8 cellular contexts compared by ENCODE assay signal in the genomic region with DNA sequence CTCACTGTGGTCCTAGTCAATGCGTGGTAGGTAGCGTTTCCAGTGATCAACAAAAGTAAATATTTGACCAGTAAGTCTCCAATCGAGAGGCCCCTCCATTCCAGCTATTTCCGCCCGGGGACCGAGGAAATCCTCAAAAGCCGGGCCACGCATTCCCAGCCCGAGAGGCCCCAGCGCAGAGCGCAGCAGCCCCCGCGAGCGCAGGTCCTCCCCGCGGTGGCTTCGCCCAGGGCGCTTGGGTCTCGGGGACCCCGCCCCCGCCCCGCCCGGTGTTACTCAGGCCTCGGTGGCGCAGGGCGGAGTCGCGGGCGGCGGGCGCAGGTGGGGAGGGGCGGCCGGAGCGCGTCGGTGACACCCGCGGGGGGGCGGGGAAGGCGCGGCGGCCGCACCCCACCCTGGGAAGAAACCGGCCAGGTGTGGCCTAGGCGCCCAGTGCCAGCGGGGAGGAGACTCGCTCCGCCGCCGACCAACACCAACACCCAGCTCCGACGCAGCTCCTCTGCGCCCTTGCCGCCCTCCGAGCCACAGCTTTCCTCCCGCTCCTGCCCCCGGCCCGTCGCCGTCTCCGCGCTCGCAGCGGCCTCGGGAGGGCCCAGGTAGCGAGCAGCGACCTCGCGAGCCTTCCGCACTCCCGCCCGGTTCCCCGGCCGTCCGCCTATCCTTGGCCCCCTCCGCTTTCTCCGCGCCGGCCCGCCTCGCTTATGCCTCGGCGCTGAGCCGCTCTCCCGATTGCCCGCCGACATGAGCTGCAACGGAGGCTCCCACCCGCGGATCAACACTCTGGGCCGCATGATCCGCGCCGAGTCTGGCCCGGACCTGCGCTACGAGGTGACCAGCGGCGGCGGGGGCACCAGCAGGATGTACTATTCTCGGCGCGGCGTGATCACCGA. TPM values are rescaled to one million over a fixed set of nuclear protein-coding genes. Genes with fewer than 3 reads are reported as not detected.
A peak's percentile ranks its signal among the peaks of the same experiment; 100 is the strongest.
DNase-seq lines count a peak whose midpoint lies in the region; ATAC-seq and TF ChIP-seq lines count a peak whose summit lies in the region.

A gene with protein sequence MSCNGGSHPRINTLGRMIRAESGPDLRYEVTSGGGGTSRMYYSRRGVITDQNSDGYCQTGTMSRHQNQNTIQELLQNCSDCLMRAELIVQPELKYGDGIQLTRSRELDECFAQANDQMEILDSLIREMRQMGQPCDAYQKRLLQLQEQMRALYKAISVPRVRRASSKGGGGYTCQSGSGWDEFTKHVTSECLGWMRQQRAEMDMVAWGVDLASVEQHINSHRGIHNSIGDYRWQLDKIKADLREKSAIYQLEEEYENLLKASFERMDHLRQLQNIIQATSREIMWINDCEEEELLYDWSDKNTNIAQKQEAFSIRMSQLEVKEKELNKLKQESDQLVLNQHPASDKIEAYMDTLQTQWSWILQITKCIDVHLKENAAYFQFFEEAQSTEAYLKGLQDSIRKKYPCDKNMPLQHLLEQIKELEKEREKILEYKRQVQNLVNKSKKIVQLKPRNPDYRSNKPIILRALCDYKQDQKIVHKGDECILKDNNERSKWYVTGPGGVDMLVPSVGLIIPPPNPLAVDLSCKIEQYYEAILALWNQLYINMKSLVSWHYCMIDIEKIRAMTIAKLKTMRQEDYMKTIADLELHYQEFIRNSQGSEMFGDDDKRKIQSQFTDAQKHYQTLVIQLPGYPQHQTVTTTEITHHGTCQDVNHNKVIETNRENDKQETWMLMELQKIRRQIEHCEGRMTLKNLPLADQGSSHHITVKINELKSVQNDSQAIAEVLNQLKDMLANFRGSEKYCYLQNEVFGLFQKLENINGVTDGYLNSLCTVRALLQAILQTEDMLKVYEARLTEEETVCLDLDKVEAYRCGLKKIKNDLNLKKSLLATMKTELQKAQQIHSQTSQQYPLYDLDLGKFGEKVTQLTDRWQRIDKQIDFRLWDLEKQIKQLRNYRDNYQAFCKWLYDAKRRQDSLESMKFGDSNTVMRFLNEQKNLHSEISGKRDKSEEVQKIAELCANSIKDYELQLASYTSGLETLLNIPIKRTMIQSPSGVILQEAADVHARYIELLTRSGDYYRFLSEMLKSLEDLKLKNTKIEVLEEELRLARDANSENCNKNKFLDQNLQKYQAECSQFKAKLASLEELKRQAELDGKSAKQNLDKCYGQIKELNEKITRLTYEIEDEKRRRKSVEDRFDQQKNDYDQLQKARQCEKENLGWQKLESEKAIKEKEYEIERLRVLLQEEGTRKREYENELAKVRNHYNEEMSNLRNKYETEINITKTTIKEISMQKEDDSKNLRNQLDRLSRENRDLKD (N-terminal part only) (plus strand): TSS at position 497 of the 890 bp plus-strand sequence. CDS start 245 bp downstream, at position 742.

- peak within 1 kb of the TSS; percentile 85 to 94 for H3K4me3 Mint-ChIP-seq in CD14-positive monocyte
- peak within 1 kb of the TSS; percentile 75 for H3K4me3 Mint-ChIP-seq in stimulated activated naive CD8-positive, alpha-beta T cell treated with anti-CD3 and anti-CD28 coated beads, Interleukin-15, Interleukin-2, amounts not matched to agents 100 ng/mL and 50 ng/mL, for 24 hours

- H3K4me1 Mint-ChIP-seq in CD14-positive monocyte: peaks cover 21% of the 10 kb centered on the region
- H3K4me1 Mint-ChIP-seq in stimulated activated naive CD8-positive, alpha-beta T cell treated with anti-CD3 and anti-CD28 coated beads, Interleukin-15, Interleukin-2, amounts not matched to agents 100 ng/mL and 50 ng/mL, for 24 hours (ENCODE audit: low read depth): peaks cover 15% of the 10 kb centered on the region

- peaks cover 5 to 10% of the 10 kb centered on the region in 2 donors for H3K36me3 Mint-ChIP-seq in CD14-positive monocyte
- H3K36me3 Mint-ChIP-seq in stimulated activated naive CD8-positive, alpha-beta T cell treated with anti-CD3 and anti-CD28 coated beads, Interleukin-15, Interleukin-2, amounts not matched to agents 100 ng/mL and 50 ng/mL, for 24 hours (ENCODE audit: low read depth): no peaks in the 10 kb centered on the region

- peaks cover 0 to 23% (median 13%) of the 10 kb centered on the region in 7 donors for H3K9me3 Mint-ChIP-seq in CD14-positive monocyte
- no peaks in the 10 kb centered on the region for H3K9me3 Mint-ChIP-seq in stimulated activated naive CD8-positive, alpha-beta T cell treated with anti-CD3 and anti-CD28 coated beads, Interleukin-15, Interleukin-2, amounts not matched to agents 100 ng/mL and 50 ng/mL, for 24 hours

- TF ChIP-seq CTCF in CD14-positive monocyte (IDR thresholded peaks at IDR 0.05): no peak

- DNase-seq in CD14-positive monocyte (ENCODE audit: low spot score) (no peak), ecto neural progenitor cell (ENCODE audit: low spot score) (peak; percentile 82), lung microvascular endothelial cell (ENCODE audit: low read depth in 2 of 2) (peak; percentile 7 to 50)

- ATAC-seq in HG03175 (IDR thresholded peaks at IDR 0.05; ENCODE audit: unreplicated experiment): peak; percentile 41
- ATAC-seq in SK-N-SH treated with all-trans-retinoic acid at 6 μM for 48 hours: peak; percentile 51
- ATAC-seq in GM18519 (IDR thresholded peaks at IDR 0.05; ENCODE audit: low FRiP score, unreplicated experiment): no peak
- no peak for ATAC-seq in HG02759 (IDR thresholded peaks at IDR 0.05; ENCODE audit: unreplicated experiment)

- intact Hi-C loops in CD14-positive monocyte (cut with micrococcal nuclease): no loop called here

- H3K27ac Mint-ChIP-seq in CD14-positive monocyte: peak within 1 kb of the TSS in 1 of 7 donors; percentile 48
- no peak within 1 kb of the TSS for H3K27ac Mint-ChIP-seq in stimulated activated naive CD8-positive, alpha-beta T cell treated with anti-CD3 and anti-CD28 coated beads, Interleukin-15, Interleukin-2, amounts not matched to agents 100 ng/mL and 50 ng/mL, for 24 hours

- H3K27me3 Mint-ChIP-seq in CD14-positive monocyte (ENCODE audit: low read depth in 3 of 3): peaks cover 90 to 96% (median 93%) of the 10 kb centered on the region in 3 donors
- peaks cover 76% of the 10 kb centered on the region for H3K27me3 Mint-ChIP-seq in stimulated activated naive CD8-positive, alpha-beta T cell treated with anti-CD3 and anti-CD28 coated beads, Interleukin-15, Interleukin-2, amounts not matched to agents 100 ng/mL and 50 ng/mL, for 24 hours

TF ChIP-seq in SK-N-SH treated with all-trans-retinoic acid at 6 μM for 48 hours, 23 proteins besides CTCF, POLR2A, EP300 and RAD21 (continues in another document):
- TF ChIP-seq POU6F1 (CRISPR knock-in tag; IDR thresholded peaks at IDR 0.05; ENCODE audit: borderline replicate concordance, low read depth): no peak
- TF ChIP-seq CSDC2 (CRISPR knock-in tag; IDR thresholded peaks at IDR 0.05): no peak
- no peak for TF ChIP-seq ZNF565 (CRISPR knock-in tag; conservative IDR thresholded peaks at IDR 0.05; ENCODE audit: low read depth)
- no peak for TF ChIP-seq SNAI2 (CRISPR knock-in tag; IDR thresholded peaks at IDR 0.05)
- TF ChIP-seq ZNF70 (CRISPR knock-in tag; IDR thresholded peaks at IDR 0.05): no peak
- no peak for TF ChIP-seq RARB (CRISPR knock-in tag; IDR thresholded peaks at IDR 0.05)
- TF ChIP-seq BACH2 (CRISPR knock-in tag; IDR thresholded peaks at IDR 0.05; ENCODE audit: borderline replicate concordance): no peak
- TF ChIP-seq, protein P1, sequence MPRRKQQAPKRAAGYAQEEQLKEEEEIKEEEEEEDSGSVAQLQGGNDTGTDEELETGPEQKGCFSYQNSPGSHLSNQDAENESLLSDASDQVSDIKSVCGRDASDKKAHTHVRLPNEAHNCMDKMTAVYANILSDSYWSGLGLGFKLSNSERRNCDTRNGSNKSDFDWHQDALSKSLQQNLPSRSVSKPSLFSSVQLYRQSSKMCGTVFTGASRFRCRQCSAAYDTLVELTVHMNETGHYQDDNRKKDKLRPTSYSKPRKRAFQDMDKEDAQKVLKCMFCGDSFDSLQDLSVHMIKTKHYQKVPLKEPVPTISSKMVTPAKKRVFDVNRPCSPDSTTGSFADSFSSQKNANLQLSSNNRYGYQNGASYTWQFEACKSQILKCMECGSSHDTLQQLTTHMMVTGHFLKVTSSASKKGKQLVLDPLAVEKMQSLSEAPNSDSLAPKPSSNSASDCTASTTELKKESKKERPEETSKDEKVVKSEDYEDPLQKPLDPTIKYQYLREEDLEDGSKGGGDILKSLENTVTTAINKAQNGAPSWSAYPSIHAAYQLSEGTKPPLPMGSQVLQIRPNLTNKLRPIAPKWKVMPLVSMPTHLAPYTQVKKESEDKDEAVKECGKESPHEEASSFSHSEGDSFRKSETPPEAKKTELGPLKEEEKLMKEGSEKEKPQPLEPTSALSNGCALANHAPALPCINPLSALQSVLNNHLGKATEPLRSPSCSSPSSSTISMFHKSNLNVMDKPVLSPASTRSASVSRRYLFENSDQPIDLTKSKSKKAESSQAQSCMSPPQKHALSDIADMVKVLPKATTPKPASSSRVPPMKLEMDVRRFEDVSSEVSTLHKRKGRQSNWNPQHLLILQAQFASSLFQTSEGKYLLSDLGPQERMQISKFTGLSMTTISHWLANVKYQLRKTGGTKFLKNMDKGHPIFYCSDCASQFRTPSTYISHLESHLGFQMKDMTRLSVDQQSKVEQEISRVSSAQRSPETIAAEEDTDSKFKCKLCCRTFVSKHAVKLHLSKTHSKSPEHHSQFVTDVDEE (CRISPR knock-in tag; IDR thresholded peaks at IDR 0.05): no peak
- no peak for TF ChIP-seq ARNTL (CRISPR knock-in tag; IDR thresholded peaks at IDR 0.05; ENCODE audit: borderline replicate concordance, low read depth)

RNA-seq across cellular contexts. Expression of the gene that starts here (rescaled TPM):
- polyA plus RNA-seq in CD14-positive monocyte: not detected
- 19.2 and 76.0 TPM in 2 replicates for total RNA-seq in lung microvascular endothelial cell

Comparison
In these comparisons a context has a peak if more than half of its experiments do, and no peak if none do; other contexts are left out.
1. ATAC-seq: peak in HG03175 (single experiment) and SK-N-SH treated with all-trans-retinoic acid at 6 μM for 48 hours (single experiment); none in GM18519 (single experiment) and HG02759 (single experiment).